In the genomic region with DNA sequence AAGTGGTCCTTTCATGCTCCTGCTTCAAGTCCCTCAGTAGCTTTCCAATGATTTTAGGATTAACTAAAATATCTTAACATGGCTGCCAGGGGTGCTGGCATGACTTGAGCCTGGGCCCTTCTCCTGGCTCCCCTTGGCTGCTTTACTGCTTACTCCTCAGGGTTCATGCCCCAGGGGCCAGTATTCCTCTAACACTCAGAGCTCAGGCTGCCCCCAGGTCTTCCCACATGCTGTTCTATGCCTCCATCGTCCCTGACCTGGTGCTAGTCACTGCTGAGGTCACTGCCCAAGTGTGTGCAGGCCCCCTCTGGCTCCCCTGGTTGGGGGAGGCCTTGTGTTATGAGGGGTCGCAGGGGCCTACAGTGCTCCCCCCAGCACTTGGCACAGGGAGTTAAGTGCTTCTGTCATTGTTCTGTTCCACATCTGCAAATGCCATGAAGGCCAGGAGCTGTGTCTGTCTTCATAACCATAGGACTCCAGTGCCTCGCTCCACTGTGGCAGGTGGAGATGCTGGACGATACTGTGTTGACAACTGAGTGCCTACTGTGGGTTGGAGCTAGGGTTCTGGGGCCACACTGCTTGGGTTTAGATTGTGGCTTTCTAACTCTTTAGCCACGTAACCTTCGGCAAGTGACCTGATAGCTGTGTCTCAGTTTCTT, we compare ENCODE assay signal across 36 cellular contexts.
"Had no signal": no experiment of that assay in that cellular context is flagged by ENCODE, and none has a peak within 500 bp of the region (broad histone marks: within the 10 kb centered on the region; RNA-seq: fewer than 3 reads in every experiment).

No MANE protein-coding gene starts in this region.

- H3K27ac Mint-ChIP-seq: activated B cell treated with CpG ODN at 0.5 μM for 24 hours; activated CD4-positive, alpha-beta memory T cell treated with anti-CD3 and anti-CD28 coated beads for 36 hours; activated naive CD8-positive, alpha-beta T cell treated with anti-CD3 and anti-CD28 coated beads for 36 hours; T-cell; T-helper 17 cell had no signal

- H3K36me3 ChIP-seq: brain microvascular endothelial cell, MG63 had no signal

- H3K27me3 ChIP-seq: brain microvascular endothelial cell, MG63 had no signal

- ATAC-seq: PC-3, Right ventricle myocardium inferior, SK-N-SH treated with all-trans-retinoic acid at 6 μM for 48 hours, T-cell, T-helper 17 cell had no signal

- H3K4me1 Mint-ChIP-seq: activated B cell treated with CpG ODN at 0.5 μM for 24 hours; activated naive CD8-positive, alpha-beta T cell treated with anti-CD3 and anti-CD28 coated beads for 36 hours; T-cell; T-helper 17 cell had no signal

- H3K27ac ChIP-seq: brain microvascular endothelial cell, RWPE1, VCaP had no signal

- DNase-seq: activated B cell treated with CpG ODN at 0.5 μM for 24 hours; activated CD4-positive, alpha-beta memory T cell treated with anti-CD3 and anti-CD28 coated beads for 36 hours; activated CD4-positive, alpha-beta T cell treated with anti-CD3 and anti-CD28 coated beads for 4 hours; activated CD4-positive, alpha-beta T cell treated with anti-CD3 and anti-CD28 coated beads, Interleukin-2, amount 50 U/mL, for 1 hour; activated CD4-positive, CD25-positive, alpha-beta regulatory T cell treated with anti-CD3 and anti-CD28 coated beads, Interleukin-2, amount 50 U/mL, for 72 hours; activated CD8-positive, alpha-beta memory T cell treated with anti-CD3 and anti-CD28 coated beads, Interleukin-2, amount 50 U/mL, for 4 hours; activated effector memory CD4-positive, alpha-beta T cell treated with anti-CD3 and anti-CD28 coated beads, Interleukin-2, amount 50 U/mL, for 16 hours; activated naive CD4-positive, alpha-beta T cell; activated naive CD4-positive, alpha-beta T cell treated with anti-CD3 and anti-CD28 coated beads, Interleukin-2, amount 50 U/mL, for 16 hours; activated naive CD8-positive, alpha-beta T cell treated with anti-CD3 and anti-CD28 coated beads for 36 hours; activated T-cell treated with anti-CD3 and anti-CD28 coated beads for 4 hours; activated T-cell treated with anti-CD3 and anti-CD28 coated beads, Interleukin-2, amount 50 U/mL, for 48 hours; amniotic stem cell; aorta; brain microvascular endothelial cell; Kasumi-1; KG1; MG63; NCI-H1048; NCI-H1105 treated with DMSO at 0.1 percent for 48 hours; NCI-H1436; NCI-H1694; NCI-H1930; NCI-H2081 treated with DMSO at 0.1 percent for 48 hours; NCI-H510A; NCI-H526; NCI-H748 treated with DMSO at 0.1 percent for 48 hours; NK-92 treated with Interleukin-12 subunit alpha and Interleukin-12 subunit beta, amount 100 ng/mL, for 24 hours; PC-3; SIG-M5; T-cell; T-helper 17 cell had no signal

- H3K9me3 ChIP-seq: MG63 had no signal

- H3K4me3 ChIP-seq: MG63 had no signal

- H3K9me3 Mint-ChIP-seq: activated B cell treated with CpG ODN at 0.5 μM for 24 hours; activated CD4-positive, alpha-beta memory T cell treated with anti-CD3 and anti-CD28 coated beads for 36 hours; activated naive CD8-positive, alpha-beta T cell treated with anti-CD3 and anti-CD28 coated beads for 36 hours; T-cell had no signal

- H3K4me3 Mint-ChIP-seq: activated B cell treated with CpG ODN at 0.5 μM for 24 hours; activated CD4-positive, alpha-beta memory T cell treated with anti-CD3 and anti-CD28 coated beads for 36 hours; activated naive CD8-positive, alpha-beta T cell treated with anti-CD3 and anti-CD28 coated beads for 36 hours; T-cell; T-helper 17 cell had no signal

- H3K36me3 Mint-ChIP-seq: activated CD4-positive, alpha-beta memory T cell treated with anti-CD3 and anti-CD28 coated beads for 36 hours; activated naive CD8-positive, alpha-beta T cell treated with anti-CD3 and anti-CD28 coated beads for 36 hours; T-cell had no signal

- H3K27me3 Mint-ChIP-seq: activated B cell treated with CpG ODN at 0.5 μM for 24 hours; activated CD4-positive, alpha-beta memory T cell treated with anti-CD3 and anti-CD28 coated beads for 36 hours; activated naive CD8-positive, alpha-beta T cell treated with anti-CD3 and anti-CD28 coated beads for 36 hours; T-cell; T-helper 17 cell had no signal
